In the genomic region with DNA sequence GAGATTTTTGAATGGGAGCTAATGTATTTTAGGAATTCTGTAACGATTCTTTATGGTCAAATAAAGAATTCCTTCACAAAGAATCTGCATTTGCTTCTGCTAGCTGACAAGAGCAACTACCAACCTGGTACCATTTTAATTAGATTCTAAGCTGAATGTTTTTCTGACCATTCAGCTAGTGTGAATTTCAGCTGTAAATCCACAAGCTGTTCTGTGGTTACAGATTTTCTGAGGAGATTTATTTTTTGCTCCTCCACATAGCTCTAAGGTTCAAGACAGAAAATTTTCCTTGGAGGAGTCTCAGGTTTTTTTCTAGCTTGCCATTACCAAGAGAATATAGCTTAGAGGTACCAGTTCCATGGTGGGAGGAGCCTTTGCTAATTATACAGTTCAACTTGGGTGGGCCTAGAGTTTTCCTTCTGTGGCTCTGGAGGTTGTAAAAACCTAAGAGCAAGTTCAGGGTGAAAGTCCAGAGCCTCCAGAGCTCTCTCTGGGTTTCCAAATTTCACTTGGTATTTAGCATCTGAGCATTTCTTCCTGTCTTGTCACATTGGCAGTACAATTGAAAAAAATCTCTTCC, we compare ENCODE assay signal across 20 cellular contexts.
"Had no signal": no experiment of that assay in that cellular context is flagged by ENCODE, and none has a peak within 500 bp of the region (broad histone marks: within the 10 kb centered on the region; RNA-seq: fewer than 3 reads in every experiment).

No MANE protein-coding gene starts in this region.

- H3K9me3 Mint-ChIP-seq: activated CD8-positive, alpha-beta T cell treated with anti-CD3 and anti-CD28 coated beads for 36 hours; activated naive CD8-positive, alpha-beta T cell treated with anti-CD3 and anti-CD28 coated beads, Interleukin-2, amount 10 ng/mL, durations not matched to agents 7 days and 5 days; activated T-cell treated with anti-CD3 and anti-CD28 coated beads, Interleukin-2, amount 50 U/mL, for 24 hours; activated T-helper 2 cell treated with anti-CD3 and anti-CD28 coated beads, Interferon-gamma antibody, Interleukin-2, Interleukin-4, amounts not matched to agents 10 μg/mL and 5 μg/mL and 100 μg/mL, durations not matched to agents 14 hours and 24 hours and 36 hours; central memory CD8-positive, alpha-beta T cell had no signal

- H3K4me3 ChIP-seq: colonic mucosa, mucosa of descending colon, stomach, testis, upper lobe of left lung had no signal

- H3K4me1 ChIP-seq: colonic mucosa, parathyroid adenoma had no signal

- H3K27me3 ChIP-seq: colonic mucosa, stomach, testis, upper lobe of left lung had no signal

- H3K27me3 Mint-ChIP-seq: activated CD4-positive, alpha-beta T cell treated with anti-CD3 and anti-CD28 coated beads for 36 hours; activated T-cell treated with anti-CD3 and anti-CD28 coated beads, Interleukin-2, amount 50 U/mL, for 24 hours; central memory CD8-positive, alpha-beta T cell; memory B cell had no signal

- H3K27ac Mint-ChIP-seq: activated CD4-positive, alpha-beta T cell treated with anti-CD3 and anti-CD28 coated beads for 36 hours; activated CD8-positive, alpha-beta T cell treated with anti-CD3 and anti-CD28 coated beads for 36 hours; activated naive CD8-positive, alpha-beta T cell treated with anti-CD3 and anti-CD28 coated beads, Interleukin-2, amount 10 ng/mL, durations not matched to agents 7 days and 5 days; activated T-cell treated with anti-CD3 and anti-CD28 coated beads, Interleukin-2, amount 50 U/mL, for 24 hours; activated T-helper 2 cell treated with anti-CD3 and anti-CD28 coated beads, Interferon-gamma antibody, Interleukin-2, Interleukin-4, amounts not matched to agents 10 μg/mL and 5 μg/mL and 100 μg/mL, durations not matched to agents 14 hours and 24 hours and 36 hours; memory B cell had no signal

- ATAC-seq: activated CD4-positive, alpha-beta T cell treated with anti-CD3 and anti-CD28 coated beads for 36 hours; activated CD8-positive, alpha-beta T cell treated with anti-CD3 and anti-CD28 coated beads for 36 hours; left ventricle myocardium superior; mucosa of descending colon; naive thymus-derived CD8-positive, alpha-beta T cell had no signal

- H3K36me3 ChIP-seq: colonic mucosa, stomach, upper lobe of left lung, WERI-Rb-1 had no signal

- H3K9me3 ChIP-seq: colonic mucosa, mucosa of descending colon, stomach, testis, upper lobe of left lung had no signal

- H3K36me3 Mint-ChIP-seq: activated naive CD8-positive, alpha-beta T cell treated with anti-CD3 and anti-CD28 coated beads, Interleukin-2, amount 10 ng/mL, durations not matched to agents 7 days and 5 days had no signal

- H3K4me1 Mint-ChIP-seq: activated naive CD8-positive, alpha-beta T cell treated with anti-CD3 and anti-CD28 coated beads, Interleukin-2, amount 10 ng/mL, durations not matched to agents 7 days and 5 days had no signal

- H3K9ac ChIP-seq: parathyroid adenoma had no signal

- H3K27ac ChIP-seq: colonic mucosa, parathyroid adenoma, stomach, testis, upper lobe of left lung, WERI-Rb-1 had no signal

- FAIRE-seq: frontal cortex had no signal

- H2AFZ ChIP-seq: parathyroid adenoma had no signal

- DNase-seq: activated CD4-positive, alpha-beta T cell treated with anti-CD3 and anti-CD28 coated beads for 36 hours; activated CD8-positive, alpha-beta T cell treated with anti-CD3 and anti-CD28 coated beads for 36 hours; activated naive CD4-positive, alpha-beta T cell treated with Interleukin-2 at 50 U/mL for 16 hours; activated naive CD8-positive, alpha-beta T cell treated with anti-CD3 and anti-CD28 coated beads, Interleukin-2, amount 10 ng/mL, durations not matched to agents 7 days and 5 days; activated T-cell treated with anti-CD3 and anti-CD28 coated beads, Interleukin-2, amount 50 U/mL, for 24 hours; colonic mucosa; left ventricle myocardium superior; mucosa of descending colon; naive thymus-derived CD8-positive, alpha-beta T cell; stomach; SW 1271; T-helper 2 cell; testis; upper lobe of left lung; WERI-Rb-1 had no signal

- H3K4me3 Mint-ChIP-seq: activated CD4-positive, alpha-beta T cell treated with anti-CD3 and anti-CD28 coated beads for 36 hours; activated CD8-positive, alpha-beta T cell treated with anti-CD3 and anti-CD28 coated beads for 36 hours; activated naive CD8-positive, alpha-beta T cell treated with anti-CD3 and anti-CD28 coated beads, Interleukin-2, amount 10 ng/mL, durations not matched to agents 7 days and 5 days; activated T-cell treated with anti-CD3 and anti-CD28 coated beads, Interleukin-2, amount 50 U/mL, for 24 hours; central memory CD8-positive, alpha-beta T cell; memory B cell; naive thymus-derived CD8-positive, alpha-beta T cell had no signal
